ENCODE assay signal across 31 cellular contexts in genomic region chr3:135107043-135107442, GRCh38.
"Had no signal": no experiment of that assay in that cellular context is flagged by ENCODE, and none has a peak within 500 bp of the region (broad histone marks: within the 10 kb centered on the region; RNA-seq: fewer than 3 reads in every experiment).

No MANE protein-coding gene starts in this region.

- H3K27me3 ChIP-seq: neural progenitor cell, ovary, suprapubic skin, testis, tibial artery, transverse colon, upper lobe of right lung, uterus had no signal

- H3K9me3 Mint-ChIP-seq: nephron; neural progenitor cell; stimulated activated naive CD8-positive, alpha-beta T cell treated with anti-CD3 and anti-CD28 coated beads, Interleukin-15, amount 100 ng/mL, for 72 hours; type B pancreatic cell had no signal

- ATAC-seq: natural killer cell; psoas muscle; right cardiac atrium; sciatic nerve; stimulated activated memory B cell treated with anti-CD40 and anti-IgM and Interleukin-4, amounts not matched to agents 10 μg/mL and 1 μg/mL and 100 μg/mL, for 72 hours; stimulated activated naive CD8-positive, alpha-beta T cell treated with anti-CD3 and anti-CD28 coated beads, Interleukin-15, amount 100 ng/mL, for 72 hours; stimulated activated naive CD8-positive, alpha-beta T cell treated with anti-CD3 and anti-CD28 coated beads, Interleukin-15, Interleukin-2, amounts not matched to agents 100 U/mL and 50 U/mL, for 24 hours had no signal

- H3K36me3 Mint-ChIP-seq: natural killer cell; neural progenitor cell; stimulated activated memory B cell treated with anti-CD40 and anti-IgM and Interleukin-4, amounts not matched to agents 10 μg/mL and 1 μg/mL and 100 μg/mL, for 72 hours; type B pancreatic cell had no signal

- H3K4me1 Mint-ChIP-seq: natural killer cell; stimulated activated memory B cell treated with anti-CD40 and anti-IgM and Interleukin-4, amounts not matched to agents 10 μg/mL and 1 μg/mL and 100 μg/mL, for 72 hours; stimulated activated naive CD8-positive, alpha-beta T cell treated with anti-CD3 and anti-CD28 coated beads, Interleukin-15, amount 100 ng/mL, for 72 hours had no signal

- H3K4me3 Mint-ChIP-seq: natural killer cell; nephron; neural progenitor cell; stimulated activated memory B cell treated with anti-CD40 and anti-IgM and Interleukin-4, amounts not matched to agents 10 μg/mL and 1 μg/mL and 100 μg/mL, for 72 hours; stimulated activated naive CD8-positive, alpha-beta T cell treated with anti-CD3 and anti-CD28 coated beads, Interleukin-15, amount 100 ng/mL, for 72 hours; type B pancreatic cell had no signal

- H3K27ac ChIP-seq: neural progenitor cell, ovary, parathyroid adenoma, psoas muscle, skin epidermis, spleen, suprapubic skin, testis, tibial artery, transverse colon, upper lobe of right lung, uterus had no signal

- H3K27ac Mint-ChIP-seq: natural killer cell; nephron; neural progenitor cell; progenitor cell of endocrine pancreas; stimulated activated memory B cell treated with anti-CD40 and anti-IgM and Interleukin-4, amounts not matched to agents 10 μg/mL and 1 μg/mL and 100 μg/mL, for 72 hours; stimulated activated naive CD8-positive, alpha-beta T cell treated with anti-CD3 and anti-CD28 coated beads, Interleukin-15, amount 100 ng/mL, for 72 hours; type B pancreatic cell had no signal

- H3K9me3 ChIP-seq: ovary, psoas muscle, spleen, suprapubic skin, testis, tibial artery, transverse colon, upper lobe of right lung, uterus had no signal

- H3K4me3 ChIP-seq: neural progenitor cell, ovary, psoas muscle, skin epidermis, smooth muscle cell, spleen, suprapubic skin, testis, tibial artery, transverse colon, upper lobe of right lung, uterus had no signal

- DNase-seq: natural killer cell; occipital lobe; ovary; posterior cingulate gyrus; psoas muscle; right cardiac atrium; spleen; stimulated activated CD4-positive, alpha-beta T cell treated with anti-CD3 and anti-CD28 coated beads, Interleukin-12 subunit alpha, Interleukin-12 subunit beta, amount 100 ng/mL, for 4 hours; stimulated activated CD4-positive, alpha-beta T cell treated with anti-CD3 and anti-CD28 coated beads, Interleukin-1b, Interleukin-23, amount 100 ng/mL, for 48 hours; stimulated activated CD4-positive, alpha-beta T cell treated with anti-CD3 and anti-CD28 coated beads, Interleukin-4, amount 100 ng/mL, for 1 hour; stimulated activated CD4-positive, alpha-beta T cell treated with anti-CD3 and anti-CD28 coated beads, Interleukin-4, amount 100 ng/mL, for 4 hours; stimulated activated CD8-positive, alpha-beta memory T cell treated with anti-CD3 and anti-CD28 coated beads, Interleukin-4, amount 100 ng/mL, for 48 hours; stimulated activated naive CD4-positive, alpha-beta T cell; stimulated activated naive CD8-positive, alpha-beta T cell treated with anti-CD3 and anti-CD28 coated beads, Interleukin-15, amount 100 ng/mL, for 72 hours; stimulated activated naive CD8-positive, alpha-beta T cell treated with anti-CD3 and anti-CD28 coated beads, Interleukin-15, Interleukin-2, amounts not matched to agents 100 U/mL and 50 U/mL, for 24 hours; substantia nigra; tibial artery; upper lobe of right lung; uterus had no signal

- H3K4me1 ChIP-seq: parathyroid adenoma, psoas muscle, spleen, suprapubic skin, testis, tibial artery, upper lobe of right lung, uterus had no signal

- H3K36me3 ChIP-seq: neural progenitor cell, ovary, spleen, suprapubic skin, tibial artery, transverse colon, upper lobe of right lung, uterus had no signal

- H3K27me3 Mint-ChIP-seq: stimulated activated naive CD8-positive, alpha-beta T cell treated with anti-CD3 and anti-CD28 coated beads, Interleukin-15, amount 100 ng/mL, for 72 hours had no signal
